ENCODE assay signal across 8 cellular contexts in the genomic region with DNA sequence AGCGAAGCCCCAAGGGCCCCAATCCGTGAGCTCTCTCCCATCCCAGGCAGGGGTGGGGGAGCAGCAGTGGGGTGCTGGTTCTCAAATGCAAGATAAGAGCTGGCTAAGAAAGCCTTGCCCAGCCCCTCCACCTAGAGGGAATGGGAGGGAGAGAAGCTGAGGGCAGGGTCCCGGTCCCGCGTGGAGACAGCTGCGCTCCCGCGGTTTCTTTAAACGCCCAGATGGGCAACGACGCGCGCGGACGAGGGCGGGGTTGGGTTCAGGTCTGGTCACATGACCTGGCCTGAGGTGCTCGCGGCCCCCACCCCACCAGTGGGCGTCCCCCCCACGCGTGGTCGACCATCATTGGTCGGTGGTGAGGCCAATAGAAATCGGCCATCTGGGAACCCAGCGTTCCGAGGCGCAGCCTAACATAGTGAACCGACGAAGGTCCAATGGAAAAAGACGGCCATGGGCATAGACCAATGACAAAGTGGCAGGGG. TPM values are rescaled to one million over a fixed set of nuclear protein-coding genes. Genes with fewer than 3 reads are reported as not detected.
DNase-seq lines count a peak whose midpoint lies in the region; ATAC-seq lines count a peak whose summit lies in the region.

No MANE protein-coding gene starts in this region.

- ATAC-seq in GM19455 (IDR thresholded peaks at IDR 0.05; ENCODE audit: unreplicated experiment) (peak; percentile 82), HG03575 (IDR thresholded peaks at IDR 0.05; ENCODE audit: extremely low read depth, insufficient number of reproducible peaks, low FRiP score, unreplicated experiment) (peak; percentile 37), left lobe of liver (peak; percentile 80)

- DNase-seq in C1 segment of cervical spinal cord (lab: John Stamatoyannopoulos, UW) (peak; percentile 90 to 100 (median 98)), NCI-H774 (lab: John Stamatoyannopoulos, UW) (peak; percentile 98), dermis blood vessel endothelial cell (peak; percentile 100), left lobe of liver (ENCODE audit: low spot score) (peak; percentile 100)
- peak; percentile 99 to 100 for DNase-seq in activated CD4-positive, alpha-beta T cell treated with anti-CD3 and anti-CD28 coated beads, Interleukin-2, amount 50 U/mL, for 48 hours
- DNase-seq in stimulated activated CD4-positive, alpha-beta T cell treated with anti-CD3 and anti-CD28 coated beads, Interleukin-2, amount 100 ng/mL, for 24 hours = peak; percentile 99

RNA-seq across cellular contexts. Expression of a gene that starts 0.3 kb away (rescaled TPM):
- total RNA-seq in dermis blood vessel endothelial cell = 1,244 and 1,415 TPM in 2 replicates
- total RNA-seq in left lobe of liver = 1,041 TPM

RNA-seq across cellular contexts. Expression of a gene that starts 4.6 kb away (rescaled TPM):
- total RNA-seq in dermis blood vessel endothelial cell (47.5 and 83.9 TPM in 2 replicates), left lobe of liver (34.2 TPM)

RNA-seq across cellular contexts. Expression of a gene that starts 7.6 kb away (rescaled TPM):
- total RNA-seq in dermis blood vessel endothelial cell (52.9 and 98.1 TPM in 2 replicates), left lobe of liver (42.6 TPM)

RNA-seq across cellular contexts. Expression of a gene that starts 18.9 kb away (rescaled TPM):
- total RNA-seq in dermis blood vessel endothelial cell = 19.5 and 20.6 TPM in 2 replicates
- total RNA-seq in left lobe of liver = 12.0 TPM

RNA-seq across cellular contexts. Expression of a gene that starts 19.0 kb away (rescaled TPM):
- total RNA-seq in dermis blood vessel endothelial cell = 0.17 and 0.33 TPM in 2 replicates
- not detected for total RNA-seq in left lobe of liver

Comparison
In these comparisons a context has a peak if more than half of its experiments do, and no peak if none do; other contexts are left out.
1. Peak in every context shown above with its lines: DNase-seq and ATAC-seq.